Comparison of ENCODE assay signal across 8 cellular contexts in the genomic region with DNA sequence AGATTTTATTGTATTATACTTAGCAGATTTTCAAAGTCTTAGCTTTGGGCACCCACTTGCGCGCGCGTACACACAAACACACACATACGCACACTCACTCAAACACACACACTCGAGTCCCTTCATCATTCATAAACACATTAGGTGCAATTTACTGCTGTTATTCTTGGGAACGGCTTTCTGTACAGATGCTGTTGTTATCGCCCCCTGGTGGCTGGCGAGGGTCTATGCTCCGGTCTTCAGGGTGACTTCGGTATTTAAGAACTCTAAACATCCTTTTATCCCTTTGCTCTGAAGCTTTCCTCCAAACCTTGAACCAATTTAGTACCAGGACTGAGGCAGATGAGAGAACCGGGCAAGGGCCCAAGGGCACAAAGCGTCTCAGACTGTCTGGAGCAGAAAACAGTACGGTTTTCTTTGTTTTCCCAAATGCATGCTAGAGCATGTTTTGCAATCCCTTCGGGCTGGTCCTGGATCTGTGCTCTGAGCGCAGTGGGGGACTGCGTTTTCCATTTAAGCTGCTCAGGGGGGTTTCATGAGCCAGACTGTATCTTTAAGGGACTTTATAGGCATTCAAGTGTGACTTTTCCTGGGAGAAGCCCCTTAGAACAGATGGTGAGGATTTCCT. TPM values are rescaled to one million over a fixed set of nuclear protein-coding genes. Genes with fewer than 3 reads are reported as not detected.
DNase-seq lines count a peak whose midpoint lies in the region; ATAC-seq and TF ChIP-seq lines count a peak whose summit lies in the region.

No MANE protein-coding gene starts in this region.

- H3K4me3 ChIP-seq in adipocyte (ENCODE audit: low read length) = peak overlapping the region; percentile 19
- no peak overlapping the region for H3K4me3 ChIP-seq in heart right ventricle
- no peak overlapping the region for H3K4me3 ChIP-seq in psoas muscle

- DNase-seq in DMS53 treated with DMSO at 0.1 percent for 48 hours (lab: John Stamatoyannopoulos, UW; ENCODE audit: unreplicated experiment) (peak; percentile 54), HuH-7.5 (ENCODE audit: low spot score) (peak; percentile 64), RPMI8226 (peak; percentile 72), adipocyte (ENCODE audit: low read depth) (peak; percentile 96), heart right ventricle (peak; percentile 61 to 64), psoas muscle (peak; percentile 67 to 75)

- ATAC-seq in GM21367 (IDR thresholded peaks at IDR 0.05; ENCODE audit: unreplicated experiment) (peak; percentile 92), heart right ventricle (peak; percentile 31 to 69 (median 48)), psoas muscle (peak in 2 of 4 donors; percentile 41 to 70), GM18858 (IDR thresholded peaks at IDR 0.05; ENCODE audit: unreplicated experiment) (no peak)

- H3K27ac ChIP-seq in heart right ventricle (no peak overlapping the region), psoas muscle (no peak overlapping the region)

- H3K9me3 ChIP-seq in adipocyte (ENCODE audit: control insufficient read depth, low read length) (no peaks in the 10 kb centered on the region), heart right ventricle (no peaks in the 10 kb centered on the region), psoas muscle (no peaks in the 10 kb centered on the region)

- TF ChIP-seq CTCF in heart right ventricle (IDR thresholded peaks at IDR 0.05) = peak; percentile 67 to 93 (median 89)
- TF ChIP-seq CTCF in psoas muscle (IDR thresholded peaks at IDR 0.05) = peak; percentile 76

- H3K9ac ChIP-seq in adipocyte (ENCODE audit: low read length) = peak overlapping the region; percentile 95

- no peaks in the 10 kb centered on the region for H3K36me3 ChIP-seq in adipocyte (ENCODE audit: control insufficient read depth, insufficient read depth, low read length, severe bottlenecking)
- no peaks in the 10 kb centered on the region for H3K36me3 ChIP-seq in heart right ventricle
- H3K36me3 ChIP-seq in psoas muscle (ENCODE audit: insufficient read depth in 1 of 2, low read depth in 1 of 2) = no peaks in the 10 kb centered on the region

- intact Hi-C loops in heart right ventricle (cut with DNase I) = loop anchor here (1.0 to 10.0 kb wide), 16 partner anchors 178 to 628 kb away; no protein-coding TSS in a partner anchor
- intact Hi-C loops in psoas muscle (cut with DNase I) = loop anchor here (2.0 to 10.0 kb wide), 4 partner anchors 242 to 625 kb away; no protein-coding TSS in a partner anchor

- 14 to 16% methylated on average over 17 of the region's 17 CpGs for WGBS in heart right ventricle, 2 donors
- 12 to 15% (median 14%) methylated on average over 17 of the region's 17 CpGs for WGBS in psoas muscle, 3 donors

- peaks cover 36% of the 10 kb centered on the region for H3K4me1 ChIP-seq in adipocyte (ENCODE audit: control insufficient read depth, insufficient read depth, low read length)
- peaks cover 0 to 22% (median 7%) of the 10 kb centered on the region in 9 donors for H3K4me1 ChIP-seq in heart right ventricle
- H3K4me1 ChIP-seq in psoas muscle = no peaks in the 10 kb centered on the region

- no peaks in the 10 kb centered on the region for H3K27me3 ChIP-seq in adipocyte (replicated peaks; ENCODE audit: control insufficient read depth, insufficient read depth, low read length)
- peaks cover 0 to 76% (median 63%) of the 10 kb centered on the region in 7 donors for H3K27me3 ChIP-seq in heart right ventricle
- peaks cover 0 to 49% (median 18%) of the 10 kb centered on the region in 3 donors for H3K27me3 ChIP-seq in psoas muscle (ENCODE audit: insufficient read depth in 3 of 3, low read length in 2 of 3)

RNA-seq across cellular contexts. Expression of gene SLIT3, which starts 1.7 kb away (rescaled TPM):
- total RNA-seq in heart right ventricle (10 to 100 TPM in 7 of 10 donors, 1 to 10 TPM in 3; 8.1 to 29.2 (median 13.5) TPM), psoas muscle (1 to 10 TPM; 2.1 to 5.9 (median 2.9) TPM)
- polyA plus RNA-seq in heart right ventricle (1 to 10 TPM; 2.0 to 2.8 TPM), psoas muscle (under 1 TPM; 0.81 to 0.89 (median 0.84) TPM)
